1 cellular context compared by ENCODE assay signal in the genomic region with DNA sequence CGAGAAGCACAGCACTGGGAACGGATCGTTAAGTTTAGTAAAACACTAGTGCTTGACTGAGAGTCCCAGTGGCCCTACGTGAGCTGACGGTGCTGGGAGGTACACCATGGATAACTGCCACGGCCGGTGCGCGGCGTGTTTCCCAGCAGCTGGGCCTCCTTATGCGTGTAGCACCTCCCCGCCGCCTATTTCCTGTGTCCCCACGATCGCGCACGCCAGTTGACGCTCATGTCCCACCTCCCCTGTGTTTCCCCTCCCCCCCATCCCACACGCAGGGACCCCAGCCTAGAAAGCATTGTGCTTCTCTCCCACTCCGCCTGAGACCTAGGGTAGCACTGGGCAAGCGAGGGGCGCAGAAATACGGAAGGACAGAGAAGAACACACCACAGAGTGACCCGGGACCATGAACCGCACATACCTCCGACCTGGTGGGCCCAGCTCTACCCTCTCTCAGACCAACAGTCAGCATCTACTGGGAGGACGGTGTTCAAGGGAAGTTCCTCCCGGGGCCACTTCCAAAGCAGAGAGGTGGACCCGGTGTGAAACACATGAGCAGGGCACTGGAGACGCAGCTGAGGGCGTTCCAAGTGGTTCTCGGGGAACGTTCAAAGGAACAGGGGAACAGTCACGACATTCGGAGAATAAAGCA.
TF ChIP-seq lines count a peak whose summit lies in the region.

No MANE protein-coding gene starts in this region.

TF ChIP-seq in WTC11, 78 proteins besides CTCF, POLR2A, EP300 and RAD21:
- TF ChIP-seq RELA (CRISPR knock-in tag; IDR thresholded peaks at IDR 0.05; ENCODE audit: borderline replicate concordance) = no peak
